Comparison of ENCODE assay signal across 1 cellular context in genomic region chr20:36144336-36144735, GRCh38.
TF ChIP-seq lines count a peak whose summit lies in the region.

No MANE protein-coding gene starts in this region.

TF ChIP-seq in HEK293, 187 proteins besides CTCF, POLR2A, EP300 and RAD21 (continued from another document):
- TF ChIP-seq REST (tag by site-specific recombination; IDR thresholded peaks at IDR 0.05) (no peak), KLF9 (tag by site-specific recombination; IDR thresholded peaks at IDR 0.05; ENCODE audit: low read depth) (no peak)
TF ChIP-seq in HEK293: peak in this region for 2.
